In genomic region chr10:82932426-82932825, GRCh38 we compare ENCODE assay signal across 16 cellular contexts.
"Had no signal": no experiment of that assay in that cellular context is flagged by ENCODE, and none has a peak within 500 bp of the region (broad histone marks: within the 10 kb centered on the region; RNA-seq: fewer than 3 reads in every experiment).

No MANE protein-coding gene starts in this region.

- H3K36me3 ChIP-seq: ovary, suprapubic skin, thyroid gland, upper lobe of left lung, uterus had no signal

- H3K27me3 ChIP-seq: ovary, suprapubic skin, thyroid gland, upper lobe of left lung, uterus had no signal

- H3K9me3 ChIP-seq: ovary, suprapubic skin, thyroid gland, upper lobe of left lung, uterus had no signal

- H3K27ac ChIP-seq: ovary, suprapubic skin, thyroid gland, upper lobe of left lung, uterus had no signal

- H3K4me1 ChIP-seq: suprapubic skin, thyroid gland, upper lobe of left lung, uterus had no signal

- DNase-seq: cortex of kidney; effector memory CD4-positive, alpha-beta T cell; islet precursor cell; mammary epithelial cell; natural killer cell; ovary; right cardiac atrium; small intestine; stimulated activated CD4-positive, alpha-beta T cell treated with anti-CD3 and anti-CD28 coated beads, Interleukin-2, amount 100 ng/mL, for 48 hours; stimulated activated naive CD4-positive, alpha-beta T cell treated with Interleukin-2 at 50 U/mL for 16 hours; thyroid gland; upper lobe of left lung; uterus had no signal

- ATAC-seq: esophagus mucosa, left lobe of liver, natural killer cell, right cardiac atrium had no signal

- H3K4me3 ChIP-seq: ovary, suprapubic skin, thyroid gland, upper lobe of left lung, uterus had no signal
